Comparison of ENCODE assay signal across 18 cellular contexts in the genomic region with DNA sequence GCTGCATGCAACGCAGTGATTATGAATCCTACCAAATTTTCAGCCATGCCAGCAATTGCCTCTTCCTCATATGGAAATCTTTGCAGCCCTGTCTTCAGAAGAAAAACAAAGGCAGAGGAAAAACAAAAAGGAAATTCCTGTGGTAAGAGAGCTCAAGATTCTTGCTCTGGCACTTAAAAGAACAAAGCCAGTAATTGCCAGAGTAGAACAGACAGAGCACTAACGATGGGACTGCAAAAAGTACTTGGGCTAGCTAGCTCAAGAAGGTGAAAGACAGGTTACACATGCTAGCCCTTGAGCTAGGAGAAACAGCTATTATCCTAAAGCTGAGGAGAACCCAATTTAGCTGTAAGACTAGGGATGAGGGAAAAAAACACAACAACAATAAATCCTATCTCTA.
"Had no signal": no experiment of that assay in that cellular context is flagged by ENCODE, and none has a peak within 500 bp of the region (broad histone marks: within the 10 kb centered on the region; RNA-seq: fewer than 3 reads in every experiment).

No MANE protein-coding gene starts in this region.

- DNase-seq: activated CD4-positive, CD25-positive, alpha-beta regulatory T cell treated with anti-CD3 and anti-CD28 coated beads, Interleukin-2, amount 50 U/mL, for 72 hours; activated naive CD4-positive, alpha-beta T cell treated with anti-CD3 and anti-CD28 coated beads, Interleukin-2, amount 10 ng/mL, durations not matched to agents 7 days and 5 days; dorsolateral prefrontal cortex; endodermal cell; erythroblast; gastrocnemius medialis; heart left ventricle; left cardiac atrium; lower lobe of right lung; midbrain; psoas muscle; stimulated activated CD4-positive, alpha-beta T cell treated with anti-CD3 and anti-CD28 coated beads, Interleukin-1b, Interleukin-23, amount 100 ng/mL, for 48 hours; stomach; T-helper 9 cell; upper lobe of right lung had no signal

- H3K4me3 ChIP-seq: ascending aorta, cardiac muscle cell, dorsolateral prefrontal cortex, gastrocnemius medialis, heart left ventricle, lower lobe of right lung, psoas muscle, stomach, thoracic aorta, upper lobe of right lung had no signal
